In the genomic region with DNA sequence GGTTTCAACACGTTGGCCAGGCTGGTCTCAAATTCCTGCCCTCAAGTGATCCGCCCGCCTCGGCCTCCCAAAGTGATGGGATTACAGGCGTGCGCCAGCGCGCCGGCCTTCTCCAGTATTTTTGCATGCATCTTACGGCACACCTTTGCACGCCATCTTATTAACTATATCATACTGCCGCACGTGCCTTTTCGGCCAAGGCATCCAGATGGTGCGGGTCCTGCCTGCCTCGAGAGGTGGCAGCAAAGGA, we compare ENCODE assay signal across 8 cellular contexts. TPM values are rescaled to one million over a fixed set of nuclear protein-coding genes. Genes with fewer than 3 reads are reported as not detected.
A peak's percentile ranks its signal among the peaks of the same experiment; 100 is the strongest.
DNase-seq lines count a peak whose midpoint lies in the region; ATAC-seq, FAIRE-seq and TF ChIP-seq lines count a peak whose summit lies in the region.

No MANE protein-coding gene starts in this region.

- H3K9ac ChIP-seq in kidney (ENCODE audit: low read length in 2 of 2) = no peak overlapping the region

- H3K4me1 ChIP-seq in kidney (ENCODE audit: control insufficient read depth in 1 of 2, insufficient read depth in 1 of 2, low read depth in 1 of 2, low read length in 2 of 2) = peaks cover 4 to 7% of the 10 kb centered on the region in 2 donors
- peaks cover 0 to 21% (median 14%) of the 10 kb centered on the region in 4 donors for H3K4me1 ChIP-seq in tibial nerve

- H3K27me3 Mint-ChIP-seq in activated naive CD8-positive, alpha-beta T cell treated with anti-CD3 and anti-CD28 coated beads, Interleukin-2, amount 10 ng/mL, durations not matched to agents 7 days and 5 days = no peaks in the 10 kb centered on the region

- no peak for TF ChIP-seq CTCF in kidney (IDR thresholded peaks at IDR 0.05; ENCODE audit: borderline replicate concordance, extremely low read depth, insufficient read depth)
- peak in 2 of 5 experiments; percentile 53 to 55 for TF ChIP-seq CTCF in tibial nerve (IDR thresholded peaks at IDR 0.05)

- peaks cover 10% of the 10 kb centered on the region for H3K36me3 Mint-ChIP-seq in activated naive CD8-positive, alpha-beta T cell treated with anti-CD3 and anti-CD28 coated beads, Interleukin-2, amount 10 ng/mL, durations not matched to agents 7 days and 5 days

- no peak for FAIRE-seq in kidney (lab: Jason Lieb, UNC)

- peak; percentile 90 for DNase-seq in ELR (ENCODE audit: low read depth)
- peak; percentile 82 for DNase-seq in Jurkat, Clone E6-1 (ENCODE audit: low read depth, low spot score)
- DNase-seq in activated naive CD8-positive, alpha-beta T cell treated with anti-CD3 and anti-CD28 coated beads, Interleukin-2, amount 10 ng/mL, durations not matched to agents 7 days and 5 days = no peak
- DNase-seq in kidney = no peak
- DNase-seq in tibial nerve (ENCODE audit: low spot score in 2 of 2) = no peak
- no peak for DNase-seq in T-helper 9 cell

- intact Hi-C loops in kidney (cut with DNase I) = no loop called here

- H3K36me3 ChIP-seq in kidney (ENCODE audit: control insufficient read depth in 1 of 2, insufficient read depth in 2 of 2, low read length in 2 of 2) (peaks cover 0 to 5% of the 10 kb centered on the region in 2 donors), tibial nerve (peaks cover 2 to 21% (median 7%) of the 10 kb centered on the region in 3 donors)

- ATAC-seq in activated naive CD8-positive, alpha-beta T cell treated with anti-CD3 and anti-CD28 coated beads, Interleukin-2, amount 10 ng/mL, durations not matched to agents 7 days and 5 days (ENCODE audit: low read depth) = no peak
- ATAC-seq in GM18520 (IDR thresholded peaks at IDR 0.05; ENCODE audit: unreplicated experiment) = no peak
- no peak for ATAC-seq in HG03439 (IDR thresholded peaks at IDR 0.05; ENCODE audit: unreplicated experiment)

- no peak for TF ChIP-seq POLR2A in tibial nerve (IDR thresholded peaks at IDR 0.05)

- H3K4me1 Mint-ChIP-seq in activated naive CD8-positive, alpha-beta T cell treated with anti-CD3 and anti-CD28 coated beads, Interleukin-2, amount 10 ng/mL, durations not matched to agents 7 days and 5 days = peaks cover 15% of the 10 kb centered on the region

- WGBS in tibial nerve, 2 donors = 2 to 5% methylated on average over 14 to 16 of the region's 16 CpGs

- TF ChIP-seq EP300 in tibial nerve (IDR thresholded peaks at IDR 0.05) = no peak

- peak overlapping the region; percentile 66 for H3K4me3 ChIP-seq in Jurkat, Clone E6-1 (ENCODE audit: low read length)
- H3K4me3 ChIP-seq in kidney (ENCODE audit: low read length in 2 of 2) = peak overlapping the region; percentile 57 to 71
- H3K4me3 ChIP-seq in tibial nerve = peak overlapping the region; percentile 74 to 98 (median 93)

- H3K9me3 Mint-ChIP-seq in activated naive CD8-positive, alpha-beta T cell treated with anti-CD3 and anti-CD28 coated beads, Interleukin-2, amount 10 ng/mL, durations not matched to agents 7 days and 5 days = no peaks in the 10 kb centered on the region

- H3K4me3 Mint-ChIP-seq in activated naive CD8-positive, alpha-beta T cell treated with anti-CD3 and anti-CD28 coated beads, Interleukin-2, amount 10 ng/mL, durations not matched to agents 7 days and 5 days = peak overlapping the region; percentile 89

- no peaks in the 10 kb centered on the region for H3K27me3 ChIP-seq in tibial nerve

- H3K9me3 ChIP-seq in kidney (ENCODE audit: control insufficient read depth in 1 of 2, low read length in 2 of 2) (no peaks in the 10 kb centered on the region), tibial nerve (peaks cover 0 to 3% (median 0%) of the 10 kb centered on the region in 4 donors)

- peak overlapping the region; percentile 90 for H3K27ac Mint-ChIP-seq in activated naive CD8-positive, alpha-beta T cell treated with anti-CD3 and anti-CD28 coated beads, Interleukin-2, amount 10 ng/mL, durations not matched to agents 7 days and 5 days

- H3K27ac ChIP-seq in kidney (ENCODE audit: low read depth in 2 of 2, low read length in 2 of 2) (peak overlapping the region; percentile 84 to 92), tibial nerve (peak overlapping the region; percentile 83 to 98 (median 93))

- POLR2A ChIA-PET in activated naive CD8-positive, alpha-beta T cell treated with anti-CD3 and anti-CD28 coated beads, Interleukin-2, amount 10 ng/mL, durations not matched to agents 7 days and 5 days (lab: Charles Lee) = interaction anchor here (1.0 to 4.1 kb wide), 4 partner anchors 9 to 552 kb away, joined by 3 to 62 read pairs (median 14); partner anchors contain the start of genes D2HGDH, DTYMK and PASK

RNA-seq across cellular contexts. Expression of gene ING5, which starts 0.8 kb away (rescaled TPM):
- 24.8 TPM for polyA plus RNA-seq in Jurkat, Clone E6-1 (2012; ENCODE audit: insufficient read depth, insufficient read length)
- 10 to 100 TPM; 52.1 to 54.3 TPM for total RNA-seq in activated naive CD8-positive, alpha-beta T cell treated with anti-CD3 and anti-CD28 coated beads, Interleukin-2, amount 10 ng/mL, durations not matched to agents 7 days and 5 days
- total RNA-seq in kidney (27.3 TPM), tibial nerve (10 to 100 TPM; 33.4 to 73.3 (median 56.2) TPM)
- polyA plus RNA-seq in kidney (ENCODE audit: insufficient read depth, low read depth, low replicate concordance) = 37.7 TPM

RNA-seq across cellular contexts. Expression of gene DTYMK, which starts 14.5 kb away (rescaled TPM):
- polyA plus RNA-seq in Jurkat, Clone E6-1 (2012; ENCODE audit: insufficient read depth, insufficient read length) = 82.2 TPM
- total RNA-seq in activated naive CD8-positive, alpha-beta T cell treated with anti-CD3 and anti-CD28 coated beads, Interleukin-2, amount 10 ng/mL, durations not matched to agents 7 days and 5 days = 10 to 100 TPM; 56.5 to 67.9 TPM
- 19.0 TPM for total RNA-seq in kidney
- 27.1 TPM for polyA plus RNA-seq in kidney (ENCODE audit: insufficient read depth, low read depth, low replicate concordance)
- 10 to 100 TPM; 20.5 to 35.4 (median 21.3) TPM for total RNA-seq in tibial nerve

RNA-seq across cellular contexts. Expression of gene D2HGDH, which starts 33.4 kb away (rescaled TPM):
- 17.2 TPM for polyA plus RNA-seq in Jurkat, Clone E6-1 (2012; ENCODE audit: insufficient read depth, insufficient read length)
- total RNA-seq in activated naive CD8-positive, alpha-beta T cell treated with anti-CD3 and anti-CD28 coated beads, Interleukin-2, amount 10 ng/mL, durations not matched to agents 7 days and 5 days = 10 to 100 TPM; 44.2 to 46.2 TPM
- total RNA-seq in kidney (37.0 TPM), tibial nerve (10 to 100 TPM; 24.7 to 58.8 (median 43.9) TPM)
- 49.3 TPM for polyA plus RNA-seq in kidney (ENCODE audit: insufficient read depth, low read depth, low replicate concordance)

Comparison
In these comparisons a context has a peak if more than half of its experiments do, and no peak if none do; other contexts are left out.
1. DNase-seq: peak in ELR (single experiment) and Jurkat, Clone E6-1 (single experiment); none in activated naive CD8-positive, alpha-beta T cell treated with anti-CD3 and anti-CD28 coated beads, Interleukin-2, amount 10 ng/mL, durations not matched to agents 7 days and 5 days (single experiment), kidney (single experiment), tibial nerve (0 of 2) and T-helper 9 cell (single experiment).
2. Peak in every context shown above with its lines, with median percentiles within 50 percentile points of each other: H3K4me3 ChIP-seq.